In genomic region chr1:26949266-26949925, GRCh38 we compare ENCODE assay signal across 20 cellular contexts. TPM values are rescaled to one million over a fixed set of nuclear protein-coding genes. Genes with fewer than 3 reads are reported as not detected.
DNase-seq lines count a peak whose midpoint lies in the region; ATAC-seq and TF ChIP-seq lines count a peak whose summit lies in the region.
"Had no signal": no experiment of that assay in that cellular context is flagged by ENCODE, and none has a peak within 500 bp of the region (broad histone marks: within the 10 kb centered on the region; RNA-seq: fewer than 3 reads in every experiment).

No MANE protein-coding gene starts in this region.

- no peak for ATAC-seq in activated T-helper 17 cell treated with anti-CD3 and anti-CD28 coated beads, Interleukin-2, amount 50 U/mL, for 72 hours (replicated peaks)
- no peak for ATAC-seq in stimulated activated naive B cell treated with anti-CD40 and anti-IgM and Interleukin-4, amounts not matched to agents 10 μg/mL and 1 μg/mL and 100 μg/mL, for 72 hours (replicated peaks)
- no peak for ATAC-seq in HG02973 (IDR thresholded peaks at IDR 0.05; ENCODE audit: unreplicated experiment)
- ATAC-seq: activated CD4-positive, alpha-beta T cell treated with anti-CD3 and anti-CD28 coated beads for 36 hours; natural killer cell had no signal

- peaks cover 79% of the 10 kb centered on the region for H3K36me3 Mint-ChIP-seq in MCF 10A (ENCODE audit: insufficient read depth, unreplicated experiment)
- peaks cover 25% of the 10 kb centered on the region for H3K36me3 Mint-ChIP-seq in activated T-helper 17 cell treated with anti-CD3 and anti-CD28 coated beads, Interleukin-2, amount 50 U/mL, for 72 hours (ENCODE audit: low read depth)
- peaks cover 28 to 43% of the 10 kb centered on the region in 2 donors for H3K36me3 Mint-ChIP-seq in stimulated activated naive B cell treated with anti-CD40 and anti-IgM and Interleukin-4, amounts not matched to agents 10 μg/mL and 1 μg/mL and 100 μg/mL, for 72 hours
- H3K36me3 Mint-ChIP-seq: natural killer cell had no signal

- BruUV-seq in MCF 10A (replicated peaks; lab: Mats Ljungman, UMichigan), result no TSS peak
- BruUV-seq in mammary epithelial cell (replicated peaks; lab: Mats Ljungman, UMichigan), result no TSS peak

- H3K9me3 Mint-ChIP-seq in MCF 10A (ENCODE audit: unreplicated experiment), result no peaks in the 10 kb centered on the region
- no peaks in the 10 kb centered on the region for H3K9me3 Mint-ChIP-seq in activated T-helper 17 cell treated with anti-CD3 and anti-CD28 coated beads, Interleukin-2, amount 50 U/mL, for 72 hours
- no peaks in the 10 kb centered on the region for H3K9me3 Mint-ChIP-seq in stimulated activated naive B cell treated with anti-CD40 and anti-IgM and Interleukin-4, amounts not matched to agents 10 μg/mL and 1 μg/mL and 100 μg/mL, for 72 hours
- H3K9me3 Mint-ChIP-seq: natural killer cell had no signal

- H3K27ac ChIP-seq in mammary epithelial cell (ENCODE audit: insufficient read depth, low read depth, low read length), result no peak overlapping the region
- H3K27ac ChIP-seq: ascending aorta, prostate gland, tibial nerve had no signal

- TF ChIP-seq CTCF in MCF 10A (IDR thresholded peaks at IDR 0.05; ENCODE audit: unreplicated experiment) (no peak), mammary epithelial cell (conservative IDR thresholded peaks at IDR 0.05 in 1 of 2, IDR thresholded peaks at IDR 0.05 in 1 of 2; ENCODE audit: extremely low read depth in 1 of 2, insufficient read depth in 1 of 2, low read depth in 1 of 2, low read length in 2 of 2) (no peak), fibroblast of the aortic adventitia (IDR thresholded peaks at IDR 0.05; ENCODE audit: insufficient read depth, low read length) (no peak)

- no peak overlapping the region for H3K4me3 Mint-ChIP-seq in MCF 10A (ENCODE audit: unreplicated experiment)
- H3K4me3 Mint-ChIP-seq in activated T-helper 17 cell treated with anti-CD3 and anti-CD28 coated beads, Interleukin-2, amount 50 U/mL, for 72 hours, result no peak overlapping the region
- H3K4me3 Mint-ChIP-seq in stimulated activated naive B cell treated with anti-CD40 and anti-IgM and Interleukin-4, amounts not matched to agents 10 μg/mL and 1 μg/mL and 100 μg/mL, for 72 hours, result no peak overlapping the region
- H3K4me3 Mint-ChIP-seq: activated CD4-positive, alpha-beta T cell treated with anti-CD3 and anti-CD28 coated beads for 36 hours; natural killer cell had no signal

- H3K36me3 ChIP-seq in mammary epithelial cell (ENCODE audit: insufficient read depth, low read length), result peaks cover 22% of the 10 kb centered on the region
- H3K36me3 ChIP-seq in HAP-1 (replicated peaks), result peaks cover 26% of the 10 kb centered on the region

- H3K9ac ChIP-seq in mammary epithelial cell (ENCODE audit: insufficient read depth, low read length), result no peak overlapping the region

- H3K4me3 ChIP-seq in mammary epithelial cell (replicated peaks in 1 of 3; ENCODE audit: insufficient read depth in 1 of 3, low read depth in 2 of 3, low read length in 3 of 3) (no peak overlapping the region), fibroblast of the aortic adventitia (ENCODE audit: low read depth, low read length) (no peak overlapping the region), HAP-1 (no peak overlapping the region)
- H3K4me3 ChIP-seq: ascending aorta, prostate gland, spleen, tibial nerve had no signal

- H3K27ac Mint-ChIP-seq in MCF 10A (ENCODE audit: low read depth, unreplicated experiment), result peak overlapping the region; percentile 54
- peak overlapping the region; percentile 14 for H3K27ac Mint-ChIP-seq in activated T-helper 17 cell treated with anti-CD3 and anti-CD28 coated beads, Interleukin-2, amount 50 U/mL, for 72 hours
- H3K27ac Mint-ChIP-seq in stimulated activated naive B cell treated with anti-CD40 and anti-IgM and Interleukin-4, amounts not matched to agents 10 μg/mL and 1 μg/mL and 100 μg/mL, for 72 hours, result peak overlapping the region; percentile 81
- H3K27ac Mint-ChIP-seq: activated CD4-positive, alpha-beta T cell treated with anti-CD3 and anti-CD28 coated beads for 36 hours had no signal

- POLR2A ChIA-PET in MCF 10A (lab: Yijun Ruan, JAX), result interaction anchor here (0.7 to 1.6 kb wide), 5 partner anchors 10 to 784 kb away, joined by 3 to 7 read pairs (median 3); partner anchors contain the start of gene KDF1

- no peaks in the 10 kb centered on the region for H3K27me3 ChIP-seq in mammary epithelial cell (ENCODE audit: insufficient read depth, low read length)
- H3K27me3 ChIP-seq in HAP-1 (ENCODE audit: low read depth), result no peaks in the 10 kb centered on the region
- H3K27me3 ChIP-seq: ascending aorta, spleen, tibial nerve had no signal

- peaks cover 25% of the 10 kb centered on the region for H3K79me2 ChIP-seq in mammary epithelial cell (ENCODE audit: insufficient read depth, low read length)

- in situ Hi-C loops in mammary epithelial cell (cut with MboI; ENCODE audit: low sequenced_read_pairs in 2 of 2) (no loop called here), HAP-1 (cut with MboI; ENCODE audit: low sequenced_read_pairs) (no loop called here)

- H3K4me1 ChIP-seq in mammary epithelial cell (ENCODE audit: insufficient read depth, low read length) (peaks cover 7% of the 10 kb centered on the region), HAP-1 (no peaks in the 10 kb centered on the region)
- H3K4me1 ChIP-seq: ascending aorta, prostate gland, tibial nerve had no signal

- H3K4me2 ChIP-seq in mammary epithelial cell (ENCODE audit: insufficient read depth, low read depth, low read length), result no peak overlapping the region

- CTCF ChIA-PET in MCF 10A (lab: Yijun Ruan, JAX) (interaction anchor here (0.5 kb wide), 1 partner anchor 29 kb away, joined by 4 read pairs; no protein-coding TSS in a partner anchor), mammary epithelial cell (lab: Charles Lee; ENCODE audit: low non-redundant PET) (no interaction called here)

- no peaks in the 10 kb centered on the region for H4K20me1 ChIP-seq in mammary epithelial cell (ENCODE audit: insufficient read depth, low read length)

- no peaks in the 10 kb centered on the region for H3K27me3 Mint-ChIP-seq in MCF 10A (ENCODE audit: insufficient read depth, unreplicated experiment)
- H3K27me3 Mint-ChIP-seq in activated T-helper 17 cell treated with anti-CD3 and anti-CD28 coated beads, Interleukin-2, amount 50 U/mL, for 72 hours, result no peaks in the 10 kb centered on the region
- H3K27me3 Mint-ChIP-seq in stimulated activated naive B cell treated with anti-CD40 and anti-IgM and Interleukin-4, amounts not matched to agents 10 μg/mL and 1 μg/mL and 100 μg/mL, for 72 hours, result peaks cover 0 to 6% of the 10 kb centered on the region in 2 donors
- H3K27me3 Mint-ChIP-seq: activated CD4-positive, alpha-beta T cell treated with anti-CD3 and anti-CD28 coated beads for 36 hours had no signal

- no peak overlapping the region for H2AFZ ChIP-seq in mammary epithelial cell (ENCODE audit: low read depth, low read length)

- H3K9me3 ChIP-seq in mammary epithelial cell (replicated peaks; ENCODE audit: insufficient read depth, low read length) (no peaks in the 10 kb centered on the region), HAP-1 (no peaks in the 10 kb centered on the region)
- H3K9me3 ChIP-seq: ascending aorta, prostate gland, spleen, tibial nerve had no signal

- dilution Hi-C loops in mammary epithelial cell (cut with HindIII; ENCODE audit: low sequenced_read_pairs), result loop anchor here (5.0 kb wide), 1 partner anchor 33 kb away; no protein-coding TSS in a partner anchor

- intact Hi-C loops in MCF 10A (cut with micrococcal nuclease), result no loop called here
- intact Hi-C loops in mammary epithelial cell (cut with micrococcal nuclease), result no loop called here

- DNase-seq in MCF 10A (ENCODE audit: unreplicated experiment) (no peak), mammary epithelial cell (no peak), fibroblast of the aortic adventitia (ENCODE audit: low read depth) (peak; percentile 38), GF-D8 (lab: John Stamatoyannopoulos, UW) (no peak), HAP-1 (ENCODE audit: low spot score in 2 of 2) (no peak)
- DNase-seq in stimulated activated naive B cell treated with anti-CD40 and anti-IgM and Interleukin-4, amounts not matched to agents 10 μg/mL and 1 μg/mL and 100 μg/mL, for 72 hours, result no peak
- DNase-seq: activated CD4-positive, alpha-beta T cell treated with anti-CD3 and anti-CD28 coated beads for 36 hours; activated CD8-positive, alpha-beta memory T cell treated with anti-CD3 and anti-CD28 coated beads, Interleukin-2, amount 50 U/mL, for 4 hours; mesenchymal stem cell; natural killer cell; NCI-H187 had no signal

- peaks cover 5% of the 10 kb centered on the region for H3K4me1 Mint-ChIP-seq in MCF 10A (ENCODE audit: insufficient read depth, unreplicated experiment)
- H3K4me1 Mint-ChIP-seq in activated T-helper 17 cell treated with anti-CD3 and anti-CD28 coated beads, Interleukin-2, amount 50 U/mL, for 72 hours, result peaks cover 5% of the 10 kb centered on the region
- H3K4me1 Mint-ChIP-seq in stimulated activated naive B cell treated with anti-CD40 and anti-IgM and Interleukin-4, amounts not matched to agents 10 μg/mL and 1 μg/mL and 100 μg/mL, for 72 hours, result no peaks in the 10 kb centered on the region
- H3K4me1 Mint-ChIP-seq: activated CD4-positive, alpha-beta T cell treated with anti-CD3 and anti-CD28 coated beads for 36 hours; natural killer cell had no signal

- 100% methylated on average over 1 of the region's 1 CpG for WGBS in mammary epithelial cell (ENCODE audit: low coverage, missing lambda C conversion rate)

RNA-seq across cellular contexts. Expression of gene KDF1, which starts 10.9 kb away (rescaled TPM):
- total RNA-seq in MCF 10A (2022), result 5.1 and 8.8 TPM in 2 replicates
- total RNA-seq in mammary epithelial cell, result 10 to 100 TPM; 15.2 to 24.7 TPM
- 26.4 TPM for polyA plus RNA-seq in mammary epithelial cell
- 25.0 TPM for polyA minus RNA-seq in mammary epithelial cell
- not detected for total RNA-seq in activated T-helper 17 cell treated with anti-CD3 and anti-CD28 coated beads, Interleukin-2, amount 50 U/mL, for 72 hours
- not detected in 2 replicates for total RNA-seq in fibroblast of the aortic adventitia (ENCODE audit: low replicate concordance)
- total RNA-seq: A172, ascending aorta, H4, SK-MEL-5, tibial nerve had no signal

RNA-seq across cellular contexts. Expression of gene NUDC, which starts 27.9 kb away (rescaled TPM):
- total RNA-seq in MCF 10A (2022), result 96.8 and 106 TPM in 2 replicates
- 10 to 100 TPM; 22.7 to 96.8 TPM for total RNA-seq in mammary epithelial cell
- polyA plus RNA-seq in mammary epithelial cell, result 61.7 TPM
- polyA minus RNA-seq in mammary epithelial cell, result 90.6 TPM
- 100 to 1,000 TPM in 1 of 2 donors, 10 to 100 TPM in 1; 45.0 to 108 TPM for total RNA-seq in activated T-helper 17 cell treated with anti-CD3 and anti-CD28 coated beads, Interleukin-2, amount 50 U/mL, for 72 hours
- total RNA-seq in fibroblast of the aortic adventitia (ENCODE audit: low replicate concordance), result 23.8 and 26.7 TPM in 2 replicates

RNA-seq across cellular contexts. Expression of gene NR0B2, which starts 35.6 kb away (rescaled TPM):
- total RNA-seq in MCF 10A (2022) (not detected in 2 replicates), mammary epithelial cell (not detected), fibroblast of the aortic adventitia (ENCODE audit: low replicate concordance) (not detected in 2 replicates)
- polyA plus RNA-seq in mammary epithelial cell, result not detected
- polyA minus RNA-seq in mammary epithelial cell, result not detected
- not detected for total RNA-seq in activated T-helper 17 cell treated with anti-CD3 and anti-CD28 coated beads, Interleukin-2, amount 50 U/mL, for 72 hours
- total RNA-seq: A172; activated CD4-positive, alpha-beta T cell treated with anti-CD3 and anti-CD28 coated beads for 36 hours; ascending aorta; H4; natural killer cell; prostate gland; SK-MEL-5; tibial nerve had no signal

RNA-seq across cellular contexts. Expression of gene TRNP1, which starts 44.1 kb away (rescaled TPM):
- total RNA-seq in MCF 10A (2022), result 56.3 and 59.2 TPM in 2 replicates
- 100 to 1,000 TPM in 1 of 2 donors, 10 to 100 TPM in 1; 99.0 to 142 TPM for total RNA-seq in mammary epithelial cell
- 196 TPM for polyA plus RNA-seq in mammary epithelial cell
- 75.9 TPM for polyA minus RNA-seq in mammary epithelial cell
- total RNA-seq in activated T-helper 17 cell treated with anti-CD3 and anti-CD28 coated beads, Interleukin-2, amount 50 U/mL, for 72 hours, result not detected
- 11.6 and 19.1 TPM in 2 replicates for total RNA-seq in fibroblast of the aortic adventitia (ENCODE audit: low replicate concordance)

RNA-seq across cellular contexts. Expression of gene GPATCH3, which starts 49.1 kb away (rescaled TPM):
- 9.9 and 14.1 TPM in 2 replicates for total RNA-seq in MCF 10A (2022)
- total RNA-seq in mammary epithelial cell, result 10 to 100 TPM; 10.8 to 19.4 TPM
- 8.2 TPM for polyA plus RNA-seq in mammary epithelial cell
- polyA minus RNA-seq in mammary epithelial cell, result 19.7 TPM
- total RNA-seq in activated T-helper 17 cell treated with anti-CD3 and anti-CD28 coated beads, Interleukin-2, amount 50 U/mL, for 72 hours, result 10 to 100 TPM in 1 of 2 donors, 1 to 10 TPM in 1; 9.4 to 13.4 TPM
- total RNA-seq in fibroblast of the aortic adventitia (ENCODE audit: low replicate concordance), result 5.9 and 21.0 TPM in 2 replicates

Comparison
In these comparisons a context has a peak if more than half of its experiments do, and no peak if none do; other contexts are left out.
1. H3K27ac Mint-ChIP-seq: peak in every context shown above with its lines; median percentile 81 in stimulated activated naive B cell treated with anti-CD40 and anti-IgM and Interleukin-4, amounts not matched to agents 10 μg/mL and 1 μg/mL and 100 μg/mL, for 72 hours; 54 in MCF 10A; 14 in activated T-helper 17 cell treated with anti-CD3 and anti-CD28 coated beads, Interleukin-2, amount 50 U/mL, for 72 hours.